Comparison of ENCODE assay signal across 32 cellular contexts in the genomic region with DNA sequence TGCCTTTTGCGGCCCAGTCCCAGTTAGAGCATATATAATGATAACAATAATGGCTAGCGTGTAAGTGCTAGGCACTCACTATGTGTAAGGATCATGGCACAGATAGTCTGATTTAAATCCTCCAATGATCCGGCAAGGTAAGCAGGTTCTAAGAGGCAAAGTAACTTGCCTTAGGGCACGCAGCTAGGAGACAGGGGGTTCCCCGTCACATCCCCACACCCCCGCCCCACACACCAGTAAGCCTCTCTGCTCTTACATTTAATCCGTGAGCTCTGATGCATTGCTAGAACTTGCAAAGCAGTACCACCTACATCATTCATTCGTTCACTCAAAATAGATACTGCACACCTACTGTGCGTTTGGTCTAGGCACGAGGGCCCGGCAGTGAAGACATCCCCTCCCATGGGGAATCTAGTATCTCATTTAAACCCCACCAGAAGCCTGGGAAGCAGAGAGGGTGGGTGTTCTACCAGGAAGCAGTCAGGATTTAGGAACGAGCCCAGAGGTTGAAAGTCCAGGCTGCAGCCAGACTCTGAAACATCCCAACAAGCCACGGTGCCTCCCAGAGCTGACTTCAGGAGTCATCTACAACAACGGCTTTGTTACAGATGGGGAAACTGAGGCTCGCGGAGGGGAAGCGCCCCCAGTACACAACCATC. TPM values are rescaled to one million over a fixed set of nuclear protein-coding genes. Genes with fewer than 3 reads are reported as not detected.
A peak's percentile ranks its signal among the peaks of the same experiment; 100 is the strongest.
DNase-seq lines count a peak whose midpoint lies in the region; ATAC-seq, FAIRE-seq and TF ChIP-seq lines count a peak whose summit lies in the region.
"Had no signal": no experiment of that assay in that cellular context is flagged by ENCODE, and none has a peak within 500 bp of the region (broad histone marks: within the 10 kb centered on the region; RNA-seq: fewer than 3 reads in every experiment).

No MANE protein-coding gene starts in this region.

- no peak for TF ChIP-seq POLR2A in HCT116 (IDR thresholded peaks at IDR 0.05; ENCODE audit: borderline replicate concordance, extremely low read depth, insufficient read depth, insufficient read length)
- TF ChIP-seq POLR2A in GM12878 (IDR thresholded peaks at IDR 0.05; ENCODE audit: low read depth, low read length): no peak

- DNase-seq in T-helper 1 cell (no peak), HCT116 (ENCODE audit: low read depth, low spot score) (no peak), GM12878 (ENCODE audit: low read depth, low spot score) (no peak), pons (ENCODE audit: low spot score) (no peak), OCI-LY7 (ENCODE audit: low spot score) (no peak)
- peak; percentile 41 for DNase-seq in activated naive CD4-positive, alpha-beta T cell treated with anti-CD3 and anti-CD28 coated beads for 36 hours
- no peak for DNase-seq in activated naive CD4-positive, alpha-beta T cell (lab: John Stamatoyannopoulos, UW)
- DNase-seq: activated CD8-positive, alpha-beta memory T cell treated with anti-CD3 and anti-CD28 coated beads, Interleukin-2, amount 10 ng/mL, durations not matched to agents 7 days and 5 days; caudate nucleus; cortex of kidney; DMS79 treated with DMSO at 0.1 percent for 48 hours; effector memory CD4-positive, alpha-beta T cell; GDM1; hippocampal formation; KBM-7; NCI-H1092; NCI-H748 treated with DMSO at 0.1 percent for 48 hours; occipital lobe; Peyer's patch; psoas muscle; sigmoid colon; stomach had no signal

- no peak overlapping the region for H3K4me3 ChIP-seq in HCT116 (replicated peaks in 1 of 2; ENCODE audit: low read depth in 1 of 2, low read length in 2 of 2)
- no peak overlapping the region for H3K4me3 ChIP-seq in GM12878
- H3K4me3 ChIP-seq in OCI-LY7 (ENCODE audit: low read depth, low read length, poor library complexity, severe bottlenecking): no peak overlapping the region
- H3K4me3 ChIP-seq: lung, Peyer's patch, psoas muscle, sigmoid colon, stomach had no signal

- no peak for ATAC-seq in HCT116
- peak; percentile 49 for ATAC-seq in GM12878
- ATAC-seq: activated CD8-positive, alpha-beta memory T cell treated with anti-CD3 and anti-CD28 coated beads, Interleukin-2, amount 10 ng/mL, durations not matched to agents 7 days and 5 days; naive thymus-derived CD4-positive, alpha-beta T cell; psoas muscle had no signal

- H3K4me1 Mint-ChIP-seq in T-helper 1 cell treated with Interleukin-12 subunit alpha and Interleukin-12 subunit beta and Interleukin-4 antibody, amounts not matched to agents 30 μg/mL and 1 μg/mL, for 36 hours (ENCODE audit: low read depth): peaks cover 21% of the 10 kb centered on the region
- peaks cover 15% of the 10 kb centered on the region for H3K4me1 Mint-ChIP-seq in activated naive CD4-positive, alpha-beta T cell treated with anti-CD3 and anti-CD28 coated beads for 36 hours (ENCODE audit: low read depth)
- H3K4me1 Mint-ChIP-seq: CD14-positive monocyte had no signal

- SMC1A ChIA-PET in GM12878 (lab: Charles Lee; ENCODE audit: uncharacterized antibody, unreplicated experiment): interaction anchor here (1.1 to 1.8 kb wide), 3 partner anchors 12 to 33 kb away, joined by 4 to 5 read pairs (median 4); no protein-coding TSS in a partner anchor

- in situ Hi-C loops in GM12878 (cut with MboI): no loop called here

- H3K27ac ChIP-seq in HCT116 (ENCODE audit: low read depth, low read length) (no peak overlapping the region), GM12878 (ENCODE audit: control insufficient read depth, insufficient read depth) (no peak overlapping the region), OCI-LY7 (ENCODE audit: low read depth, low read length, poor library complexity, severe bottlenecking) (no peak overlapping the region)
- H3K27ac ChIP-seq: 22Rv1, epithelial cell of prostate, Peyer's patch, psoas muscle, sigmoid colon, stomach had no signal

- BruUV-seq in HCT116 (replicated peaks; lab: Mats Ljungman, UMichigan) (no TSS peak), GM12878 (replicated peaks; lab: Mats Ljungman, UMichigan) (no TSS peak), OCI-LY7 (replicated peaks; lab: Mats Ljungman, UMichigan) (no TSS peak)

- H3K4me1 ChIP-seq in HCT116 (ENCODE audit: control insufficient read depth in 1 of 2, insufficient read depth in 2 of 2, low read length in 2 of 2) (peaks cover 11 to 29% of the 10 kb centered on the region in 2 experiments), GM12878 (ENCODE audit: control insufficient read depth, insufficient read depth, low read length) (peaks cover 10% of the 10 kb centered on the region), OCI-LY7 (ENCODE audit: insufficient read depth, low read length, poor library complexity, severe bottlenecking) (no peaks in the 10 kb centered on the region)
- H3K4me1 ChIP-seq: Peyer's patch, psoas muscle, sigmoid colon, stomach had no signal

- H3K79me2 ChIP-seq in HCT116 (ENCODE audit: insufficient read depth, low read length): no peaks in the 10 kb centered on the region
- no peaks in the 10 kb centered on the region for H3K79me2 ChIP-seq in GM12878 (ENCODE audit: control insufficient read depth, insufficient read depth, low read length)
- H3K79me2 ChIP-seq in OCI-LY7 (ENCODE audit: insufficient read depth, low read depth, low read length): no peaks in the 10 kb centered on the region

- POLR2A ChIA-PET in HCT116 (lab: Charles Lee): no interaction called here
- POLR2A ChIA-PET in GM12878 (lab: Charles Lee): interaction anchor here (1.7 kb wide), 1 partner anchor 74 kb away, joined by 4 read pairs; no protein-coding TSS in a partner anchor
- POLR2A ChIA-PET in OCI-LY7 (lab: Charles Lee): no interaction called here

- H3K4me2 ChIP-seq in HCT116 (ENCODE audit: low read length) (peak overlapping the region; percentile 76), GM12878 (ENCODE audit: control insufficient read depth, insufficient read depth) (no peak overlapping the region), OCI-LY7 (ENCODE audit: low read length) (no peak overlapping the region)

- H3K27me3 Mint-ChIP-seq in T-helper 1 cell treated with Interleukin-12 subunit alpha and Interleukin-12 subunit beta and Interleukin-4 antibody, amounts not matched to agents 30 μg/mL and 1 μg/mL, for 36 hours (ENCODE audit: low read depth): no peaks in the 10 kb centered on the region
- H3K27me3 Mint-ChIP-seq in activated naive CD4-positive, alpha-beta T cell treated with anti-CD3 and anti-CD28 coated beads for 36 hours (ENCODE audit: low read depth): no peaks in the 10 kb centered on the region
- H3K27me3 Mint-ChIP-seq: activated CD8-positive, alpha-beta memory T cell treated with anti-CD3 and anti-CD28 coated beads, Interleukin-2, amount 10 ng/mL, durations not matched to agents 7 days and 5 days had no signal

- no peaks in the 10 kb centered on the region for H4K20me1 ChIP-seq in HCT116 (ENCODE audit: insufficient read depth)
- H4K20me1 ChIP-seq in GM12878 (ENCODE audit: control insufficient read depth, insufficient read depth): no peaks in the 10 kb centered on the region
- H4K20me1 ChIP-seq in OCI-LY7 (ENCODE audit: insufficient read depth, low read length): no peaks in the 10 kb centered on the region

- no peak overlapping the region for H2AFZ ChIP-seq in HCT116 (ENCODE audit: low read depth, low read length, poor library complexity, severe bottlenecking)
- no peak overlapping the region for H2AFZ ChIP-seq in GM12878 (ENCODE audit: control insufficient read depth, low read depth, low read length)
- H2AFZ ChIP-seq in OCI-LY7 (ENCODE audit: low read length): no peak overlapping the region

- no peaks in the 10 kb centered on the region for H3K36me3 Mint-ChIP-seq in T-helper 1 cell treated with Interleukin-12 subunit alpha and Interleukin-12 subunit beta and Interleukin-4 antibody, amounts not matched to agents 30 μg/mL and 1 μg/mL, for 36 hours (ENCODE audit: low read depth)
- no peaks in the 10 kb centered on the region for H3K36me3 Mint-ChIP-seq in activated naive CD4-positive, alpha-beta T cell treated with anti-CD3 and anti-CD28 coated beads for 36 hours (ENCODE audit: low read depth)
- H3K36me3 Mint-ChIP-seq: activated CD8-positive, alpha-beta memory T cell treated with anti-CD3 and anti-CD28 coated beads, Interleukin-2, amount 10 ng/mL, durations not matched to agents 7 days and 5 days; CD14-positive monocyte had no signal

- no peaks in the 10 kb centered on the region for H3K36me3 ChIP-seq in HCT116 (ENCODE audit: control insufficient read depth in 1 of 2, insufficient read depth in 2 of 2, low read length in 2 of 2)
- H3K36me3 ChIP-seq in GM12878 (ENCODE audit: control insufficient read depth in 2 of 2, insufficient read depth in 2 of 2, low read length in 1 of 2): no peaks in the 10 kb centered on the region
- no peaks in the 10 kb centered on the region for H3K36me3 ChIP-seq in OCI-LY7 (ENCODE audit: insufficient read depth, low read length)
- H3K36me3 ChIP-seq: Peyer's patch, sigmoid colon, stomach had no signal

- H3K9ac ChIP-seq in HCT116 (ENCODE audit: low read length) (no peak overlapping the region), GM12878 (ENCODE audit: control insufficient read depth, insufficient read depth, low read length) (no peak overlapping the region)

- H3K27ac Mint-ChIP-seq in T-helper 1 cell treated with Interleukin-12 subunit alpha and Interleukin-12 subunit beta and Interleukin-4 antibody, amounts not matched to agents 30 μg/mL and 1 μg/mL, for 36 hours: peak overlapping the region; percentile 23
- H3K27ac Mint-ChIP-seq in activated naive CD4-positive, alpha-beta T cell treated with anti-CD3 and anti-CD28 coated beads for 36 hours: peak overlapping the region; percentile 76
- H3K27ac Mint-ChIP-seq: activated CD8-positive, alpha-beta memory T cell treated with anti-CD3 and anti-CD28 coated beads, Interleukin-2, amount 10 ng/mL, durations not matched to agents 7 days and 5 days; CD14-positive monocyte had no signal

- no peak for TF ChIP-seq RAD21 in HCT116 (IDR thresholded peaks at IDR 0.05; ENCODE audit: low read depth)
- no peak for TF ChIP-seq RAD21 in GM12878 (IDR thresholded peaks at IDR 0.05; ENCODE audit: insufficient read depth, low read depth, low read length)

- TF ChIP-seq CTCF in HCT116 (IDR thresholded peaks at IDR 0.05 in 2 of 3, conservative IDR thresholded peaks at IDR 0.05 in 1 of 3; ENCODE audit: borderline replicate concordance in 1 of 3, insufficient read depth in 1 of 3, low read depth in 2 of 3, low read length in 2 of 3) (no peak), GM12878 (IDR thresholded peaks at IDR 0.05 in 2 of 3, conservative IDR thresholded peaks at IDR 0.05 in 1 of 3; ENCODE audit: control insufficient read depth in 2 of 3, extremely low read depth in 1 of 3, insufficient read depth in 1 of 3, low read depth in 3 of 3, low read length in 3 of 3) (no peak), OCI-LY7 (conservative IDR thresholded peaks at IDR 0.05; ENCODE audit: low read length) (no peak)

- 20% methylated on average over 17 of the region's 17 CpGs for WGBS in GM12878 (ENCODE audit: insufficient coverage, insufficient replicate concordance, low lambda C conversion rate, missing lambda C conversion rate)

- CTCF ChIA-PET in activated naive CD4-positive, alpha-beta T cell treated with anti-CD3 and anti-CD28 coated beads for 36 hours (lab: Charles Lee): interaction anchor here (1.0 to 1.5 kb wide), 2 partner anchors 9 to 50 kb away, joined by 3 to 4 read pairs; no protein-coding TSS in a partner anchor
- CTCF ChIA-PET in HCT116 (lab: Charles Lee): no interaction called here
- CTCF ChIA-PET in GM12878 (lab: Yijun Ruan, JAX): interaction anchor here (0.8 to 2.1 kb wide), 6 partner anchors 10 to 111 kb away, joined by 3 to 6 read pairs (median 4); no protein-coding TSS in a partner anchor
- CTCF ChIA-PET in OCI-LY7 (lab: Charles Lee; ENCODE audit: unreplicated experiment): no interaction called here

- TF ChIP-seq EP300 in GM12878 (IDR thresholded peaks at IDR 0.05; ENCODE audit: borderline replicate concordance in 1 of 2, control insufficient read depth in 1 of 2, low read depth in 2 of 2, low read length in 2 of 2): no peak

- no peak overlapping the region for H3K4me3 Mint-ChIP-seq in T-helper 1 cell treated with Interleukin-12 subunit alpha and Interleukin-12 subunit beta and Interleukin-4 antibody, amounts not matched to agents 30 μg/mL and 1 μg/mL, for 36 hours
- H3K4me3 Mint-ChIP-seq in activated naive CD4-positive, alpha-beta T cell treated with anti-CD3 and anti-CD28 coated beads for 36 hours: peak overlapping the region; percentile 13
- H3K4me3 Mint-ChIP-seq: CD14-positive monocyte had no signal

- RAD21 ChIA-PET in HCT116 (lab: Charles Lee; ENCODE audit: low non-redundant PET in 1 of 2, low total read pairs in 2 of 2, uncharacterized antibody in 2 of 2, unreplicated experiment in 2 of 2): no interaction called here
- RAD21 ChIA-PET in GM12878 (lab: Charles Lee; ENCODE audit: unreplicated experiment): interaction anchor here (0.6 to 3.2 kb wide), 7 partner anchors 9 to 221 kb away, joined by 3 to 15 read pairs (median 5); a partner anchor contains a TSS

- FAIRE-seq in GM12878 (lab: Jason Lieb, UNC): no peak
- FAIRE-seq: GM18507, GM19239 had no signal

- intact Hi-C loops in activated naive CD4-positive, alpha-beta T cell treated with anti-CD3 and anti-CD28 coated beads for 36 hours (cut with micrococcal nuclease): no loop called here
- intact Hi-C loops in HCT116 (cut with micrococcal nuclease) (no loop called here), GM12878 (cut with micrococcal nuclease; ENCODE audit: unreplicated experiment) (no loop called here), OCI-LY7 (cut with micrococcal nuclease; ENCODE audit: unreplicated experiment) (no loop called here)

- H3K9me3 ChIP-seq in HCT116 (ENCODE audit: control insufficient read depth in 1 of 2, insufficient read depth in 1 of 2, low read depth in 1 of 2, low read length in 2 of 2) (no peaks in the 10 kb centered on the region), GM12878 (replicated peaks; ENCODE audit: control insufficient read depth, insufficient read depth, low read length) (no peaks in the 10 kb centered on the region), OCI-LY7 (ENCODE audit: low read length) (no peaks in the 10 kb centered on the region)
- H3K9me3 ChIP-seq: Peyer's patch, psoas muscle, sigmoid colon, stomach had no signal

- no peaks in the 10 kb centered on the region for H3K9me3 Mint-ChIP-seq in T-helper 1 cell treated with Interleukin-12 subunit alpha and Interleukin-12 subunit beta and Interleukin-4 antibody, amounts not matched to agents 30 μg/mL and 1 μg/mL, for 36 hours
- no peaks in the 10 kb centered on the region for H3K9me3 Mint-ChIP-seq in activated naive CD4-positive, alpha-beta T cell treated with anti-CD3 and anti-CD28 coated beads for 36 hours
- H3K9me3 Mint-ChIP-seq: CD14-positive monocyte; naive thymus-derived CD4-positive, alpha-beta T cell had no signal

- H3K9me2 ChIP-seq in HCT116 (ENCODE audit: insufficient read depth) (no peaks in the 10 kb centered on the region), OCI-LY7 (ENCODE audit: insufficient read depth, low read length) (no peaks in the 10 kb centered on the region)

- H3K27me3 ChIP-seq in HCT116 (ENCODE audit: insufficient read depth, low read length) (no peaks in the 10 kb centered on the region), GM12878 (replicated peaks in 1 of 2; ENCODE audit: control insufficient read depth in 2 of 2, insufficient read depth in 2 of 2, low read length in 1 of 2) (no peaks in the 10 kb centered on the region; a peak in 1 of 4 replicates)
- H3K27me3 ChIP-seq: Peyer's patch had no signal

RNA-seq across cellular contexts. Expression of a gene that starts 20.6 kb away (rescaled TPM):
- total RNA-seq in activated naive CD4-positive, alpha-beta T cell treated with anti-CD3 and anti-CD28 coated beads for 36 hours: 10 to 100 TPM; 10.7 to 10.9 TPM
- total RNA-seq in HCT116 (2021; ENCODE audit: unreplicated experiment): 0.39 TPM
- polyA plus RNA-seq in HCT116 (2012): 0.27 and 0.31 TPM in 2 replicates
- total RNA-seq in GM12878 (2013; cell fraction: nucleolus; rRNA removed): 4.0 TPM in 2 replicates
- 0.06 TPM in 1 of 2 replicates, not detected in the other for total RNA-seq in GM12878 (2014; rRNA removed)
- total RNA-seq in GM12878 (2014; rRNA removed; fragmentation: Illumina TruSeq; extraction: Trizol): not detected in 2 replicates
- total RNA-seq in GM12878 (2021): 0.19 and 0.31 TPM in 2 replicates
- polyA plus RNA-seq in GM12878 (2011; ENCODE audit: low read depth): 0.21 TPM
- polyA plus RNA-seq in GM12878 (2011; rRNA removed): 0.55 and 0.69 TPM in 2 replicates
- polyA plus RNA-seq in GM12878 (2011; cell fraction: cytosol; rRNA removed): 0.82 and 1.3 TPM in 2 replicates
- 3.8 and 6.0 TPM in 2 replicates for polyA plus RNA-seq in GM12878 (2011; cell fraction: nucleus; rRNA removed)
- polyA plus RNA-seq in GM12878 (2012): 0.57 and 1.00 TPM in 2 replicates
- not detected in 2 replicates for polyA plus RNA-seq in GM12878 (2014; fragmentation: Illumina TruSeq; extraction: Trizol)
- polyA plus RNA-seq in GM12878 (2014; fragmentation: Nextera tagmentation; extraction: Ambion mirVana): not detected
- 0.03 TPM in 1 of 2 replicates, not detected in the other for polyA plus RNA-seq in GM12878 (2014; rRNA removed)
- under 1 TPM in 1 of 2 experiments, not detected in 1; 0.07 TPM for polyA plus RNA-seq in GM12878 (2016; fragmentation: Nextera tagmentation; extraction: Ambion mirVana)
- 0.82 and 1.1 TPM in 2 replicates for polyA minus RNA-seq in GM12878 (2011; rRNA and poly(A)+ RNA removed)
- 0.31 TPM in 1 of 2 replicates, not detected in the other for polyA minus RNA-seq in GM12878 (2011; cell fraction: cytosol; rRNA and poly(A)+ RNA removed)
- 1.8 TPM in 2 replicates for polyA minus RNA-seq in GM12878 (2011; cell fraction: nucleus; rRNA and poly(A)+ RNA removed)
- not detected in 2 replicates for total RNA-seq in OCI-LY7 (2014; rRNA removed; shearing (Covaris generic))
- not detected in 2 replicates for total RNA-seq in OCI-LY7 (2022)
- total RNA-seq: H4, M059J, occipital lobe, psoas muscle, sigmoid colon had no signal
- polyA plus RNA-seq: CD14-positive monocyte; naive thymus-derived CD4-positive, alpha-beta T cell; psoas muscle had no signal

RNA-seq across cellular contexts. Expression of a gene that starts 37.3 kb away (rescaled TPM):
- 10 to 100 TPM; 22.6 to 23.1 TPM for total RNA-seq in activated naive CD4-positive, alpha-beta T cell treated with anti-CD3 and anti-CD28 coated beads for 36 hours
- total RNA-seq in HCT116 (2021; ENCODE audit: unreplicated experiment) (23.4 TPM), GM12878 (2014; rRNA removed) (10.4 and 11.8 TPM in 2 replicates), GM12878 (2014; rRNA removed; fragmentation: Illumina TruSeq; extraction: Trizol) (5.2 and 6.4 TPM in 2 replicates), GM12878 (2021) (16.8 and 18.4 TPM in 2 replicates), OCI-LY7 (2022) (21.7 and 22.0 TPM in 2 replicates)
- 21.3 and 24.4 TPM in 2 replicates for polyA plus RNA-seq in HCT116 (2012)
- total RNA-seq in GM12878 (2013; cell fraction: nucleolus; rRNA removed): 8.3 and 13.5 TPM in 2 replicates
- polyA plus RNA-seq in GM12878 (2011; ENCODE audit: low read depth): 6.1 TPM
- polyA plus RNA-seq in GM12878 (2011; rRNA removed) (7.6 and 13.0 TPM in 2 replicates), GM12878 (2014; fragmentation: Illumina TruSeq; extraction: Trizol) (2.1 and 7.2 TPM in 2 replicates), GM12878 (2014; fragmentation: Nextera tagmentation; extraction: Ambion mirVana) (under 1 TPM in 1 of 2 experiments, not detected in 1; 0.16 TPM), GM12878 (2014; rRNA removed) (9.1 and 13.3 TPM in 2 replicates), GM12878 (2016; fragmentation: Nextera tagmentation; extraction: Ambion mirVana) (10 to 100 TPM; 10.1 to 10.9 TPM)
- 12.7 and 18.2 TPM in 2 replicates for polyA plus RNA-seq in GM12878 (2011; cell fraction: cytosol; rRNA removed)
- 53.0 and 66.8 TPM in 2 replicates for polyA plus RNA-seq in GM12878 (2011; cell fraction: nucleus; rRNA removed)
- polyA plus RNA-seq in GM12878 (2012): 7.0 and 7.7 TPM in 2 replicates
- 11.2 and 14.5 TPM in 2 replicates for polyA minus RNA-seq in GM12878 (2011; rRNA and poly(A)+ RNA removed)
- polyA minus RNA-seq in GM12878 (2011; cell fraction: cytosol; rRNA and poly(A)+ RNA removed): 4.9 and 7.0 TPM in 2 replicates
- 8.1 and 15.6 TPM in 2 replicates for polyA minus RNA-seq in GM12878 (2011; cell fraction: nucleus; rRNA and poly(A)+ RNA removed)
- 17.7 and 20.3 TPM in 2 replicates for total RNA-seq in OCI-LY7 (2014; rRNA removed; shearing (Covaris generic))

Comparison
In these comparisons a context has a peak if more than half of its experiments do, and no peak if none do; other contexts are left out.
1. CTCF ChIA-PET loops: an anchor here in activated naive CD4-positive, alpha-beta T cell treated with anti-CD3 and anti-CD28 coated beads for 36 hours (1.0 to 1.5 kb wide) and GM12878 (0.8 to 2.1 kb wide); none called in HCT116 and OCI-LY7.